Comparison of ENCODE assay signal across 1 cellular context in the genomic region with DNA sequence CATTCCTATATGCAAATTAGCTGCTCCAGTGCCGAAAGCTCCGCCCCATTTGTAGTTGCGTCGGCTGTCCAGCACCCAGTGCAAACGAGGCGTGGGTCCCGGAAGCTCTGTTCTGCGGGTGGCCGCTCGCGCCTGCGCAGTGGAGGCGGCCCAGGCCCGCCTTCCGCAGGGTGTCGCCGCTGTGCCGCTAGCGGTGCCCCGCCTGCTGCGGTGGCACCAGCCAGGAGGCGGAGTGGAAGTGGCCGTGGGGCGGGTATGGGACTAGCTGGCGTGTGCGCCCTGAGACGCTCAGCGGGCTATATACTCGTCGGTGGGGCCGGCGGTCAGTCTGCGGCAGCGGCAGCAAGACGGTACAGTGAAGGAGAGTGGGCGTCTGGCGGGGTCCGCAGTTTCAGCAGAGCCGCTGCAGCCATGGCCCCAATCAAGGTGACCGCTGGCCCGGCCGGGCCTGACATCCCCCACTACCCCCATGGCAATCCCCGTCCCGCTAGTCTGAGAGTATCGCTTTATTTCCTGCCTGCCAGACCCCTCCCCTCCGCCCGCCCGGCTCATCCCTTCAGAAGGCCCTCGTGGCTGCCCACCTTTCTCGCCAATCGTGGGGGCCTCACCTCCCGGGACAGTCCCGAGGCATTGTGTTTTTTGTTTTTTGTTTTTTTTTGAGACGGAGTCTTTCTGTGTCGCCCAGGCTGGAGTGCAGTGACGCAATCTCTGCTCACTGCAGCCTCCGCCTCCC.
TF ChIP-seq lines count a peak whose summit lies in the region.

PRDX5 (plus strand) TSS at position 161 of the 733 bp plus-strand sequence; CDS start at position 256, 95 bp downstream.

TF ChIP-seq in HEK293, 187 proteins besides CTCF, POLR2A, EP300 and RAD21 (continued from another document and continues in another):
- TF ChIP-seq PRDM10 (tag by site-specific recombination; IDR thresholded peaks at IDR 0.05) (peak; percentile 80), ZNF423 (tag by site-specific recombination; IDR thresholded peaks at IDR 0.05) (peak; percentile 35; the same call in 1 of the 2 replicates), ZNF785 (tag by site-specific recombination; IDR thresholded peaks at IDR 0.05) (no peak), ZNF341 (tag by site-specific recombination; IDR thresholded peaks at IDR 0.05; ENCODE audit: low read depth) (peak; percentile 98), WT1 (tag by site-specific recombination; IDR thresholded peaks at IDR 0.05) (no peak), ZNF518A (tag by site-specific recombination; conservative IDR thresholded peaks at IDR 0.05; ENCODE audit: low read depth) (no peak), SP2 (tag by site-specific recombination; IDR thresholded peaks at IDR 0.05) (peak; percentile 82), KLF1 (tag by site-specific recombination; IDR thresholded peaks at IDR 0.05) (peak; percentile 43; the same call in 1 of the 2 replicates), PATZ1 (tag by site-specific recombination; IDR thresholded peaks at IDR 0.05) (peak; percentile 94), ZNF211 (tag by site-specific recombination; IDR thresholded peaks at IDR 0.05; ENCODE audit: low read depth) (no peak), ZNF76 (tag by site-specific recombination; IDR thresholded peaks at IDR 0.05; ENCODE audit: borderline replicate concordance, low read depth) (no peak), ZNF433 (tag by site-specific recombination; IDR thresholded peaks at IDR 0.05; ENCODE audit: low read depth) (no peak), GFI1B (tag by site-specific recombination; IDR thresholded peaks at IDR 0.05) (0 out of 2 replicates have a peak, but pooled peaks have one; percentile 16), HIC1 (tag by site-specific recombination; IDR thresholded peaks at IDR 0.05) (peak; percentile 98), ZNF514 (tag by site-specific recombination; IDR thresholded peaks at IDR 0.05) (no peak), GLI2 (tag by site-specific recombination; IDR thresholded peaks at IDR 0.05; ENCODE audit: borderline replicate concordance, low read depth) (no peak), ZNF561 (tag by site-specific recombination; IDR thresholded peaks at IDR 0.05; ENCODE audit: borderline replicate concordance) (peak; percentile 79; the same call in 1 of the 2 replicates), ZNF48 (tag by site-specific recombination; IDR thresholded peaks at IDR 0.05) (no peak), GLIS2 (tag by site-specific recombination; IDR thresholded peaks at IDR 0.05) (peak; percentile 90), ZSCAN23 (tag by site-specific recombination; IDR thresholded peaks at IDR 0.05) (no peak), ZNF248 (tag by site-specific recombination; IDR thresholded peaks at IDR 0.05) (no peak), ZNF510 (tag by site-specific recombination; IDR thresholded peaks at IDR 0.05; ENCODE audit: insufficient replicate concordance) (no peak), FEZF1 (tag by site-specific recombination; IDR thresholded peaks at IDR 0.05) (no peak), SCRT1 (tag by site-specific recombination; IDR thresholded peaks at IDR 0.05; ENCODE audit: borderline replicate concordance) (no peak), ZBTB20 (tag by site-specific recombination; IDR thresholded peaks at IDR 0.05) (peak; percentile 46; the same call in 1 of the 2 replicates), ZNF2 (tag by site-specific recombination; IDR thresholded peaks at IDR 0.05) (no peak), ZFP37 (tag by site-specific recombination; IDR thresholded peaks at IDR 0.05) (peak; percentile 37; the same call in 1 of the 2 replicates), ZNF335 (tag by site-specific recombination; conservative IDR thresholded peaks at IDR 0.05) (peak; percentile 92), ZNF585B (tag by site-specific recombination; IDR thresholded peaks at IDR 0.05) (no peak), ZNF114 (tag by site-specific recombination; IDR thresholded peaks at IDR 0.05) (no peak), KLF16 (tag by site-specific recombination; IDR thresholded peaks at IDR 0.05) (peak; percentile 57), ZBTB44 (tag by site-specific recombination; IDR thresholded peaks at IDR 0.05) (no peak), ZFP41 (tag by site-specific recombination; IDR thresholded peaks at IDR 0.05; ENCODE audit: borderline replicate concordance) (no peak), ZNF701 (tag by site-specific recombination; IDR thresholded peaks at IDR 0.05) (no peak)
- TF ChIP-seq, protein P1, sequence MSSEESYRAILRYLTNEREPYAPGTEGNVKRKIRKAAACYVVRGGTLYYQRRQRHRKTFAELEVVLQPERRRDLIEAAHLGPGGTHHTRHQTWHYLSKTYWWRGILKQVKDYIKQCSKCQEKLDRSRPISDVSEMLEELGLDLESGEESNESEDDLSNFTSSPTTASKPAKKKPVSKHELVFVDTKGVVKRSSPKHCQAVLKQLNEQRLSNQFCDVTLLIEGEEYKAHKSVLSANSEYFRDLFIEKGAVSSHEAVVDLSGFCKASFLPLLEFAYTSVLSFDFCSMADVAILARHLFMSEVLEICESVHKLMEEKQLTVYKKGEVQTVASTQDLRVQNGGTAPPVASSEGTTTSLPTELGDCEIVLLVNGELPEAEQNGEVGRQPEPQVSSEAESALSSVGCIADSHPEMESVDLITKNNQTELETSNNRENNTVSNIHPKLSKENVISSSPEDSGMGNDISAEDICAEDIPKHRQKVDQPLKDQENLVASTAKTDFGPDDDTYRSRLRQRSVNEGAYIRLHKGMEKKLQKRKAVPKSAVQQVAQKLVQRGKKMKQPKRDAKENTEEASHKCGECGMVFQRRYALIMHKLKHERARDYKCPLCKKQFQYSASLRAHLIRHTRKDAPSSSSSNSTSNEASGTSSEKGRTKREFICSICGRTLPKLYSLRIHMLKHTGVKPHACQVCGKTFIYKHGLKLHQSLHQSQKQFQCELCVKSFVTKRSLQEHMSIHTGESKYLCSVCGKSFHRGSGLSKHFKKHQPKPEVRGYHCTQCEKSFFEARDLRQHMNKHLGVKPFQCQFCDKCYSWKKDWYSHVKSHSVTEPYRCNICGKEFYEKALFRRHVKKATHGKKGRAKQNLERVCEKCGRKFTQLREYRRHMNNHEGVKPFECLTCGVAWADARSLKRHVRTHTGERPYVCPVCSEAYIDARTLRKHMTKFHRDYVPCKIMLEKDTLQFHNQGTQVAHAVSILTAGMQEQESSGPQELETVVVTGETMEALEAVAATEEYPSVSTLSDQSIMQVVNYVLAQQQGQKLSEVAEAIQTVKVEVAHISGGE (tag by site-specific recombination; conservative IDR thresholded peaks at IDR 0.05; ENCODE audit: low read depth), result no peak
- TF ChIP-seq, protein P2, sequence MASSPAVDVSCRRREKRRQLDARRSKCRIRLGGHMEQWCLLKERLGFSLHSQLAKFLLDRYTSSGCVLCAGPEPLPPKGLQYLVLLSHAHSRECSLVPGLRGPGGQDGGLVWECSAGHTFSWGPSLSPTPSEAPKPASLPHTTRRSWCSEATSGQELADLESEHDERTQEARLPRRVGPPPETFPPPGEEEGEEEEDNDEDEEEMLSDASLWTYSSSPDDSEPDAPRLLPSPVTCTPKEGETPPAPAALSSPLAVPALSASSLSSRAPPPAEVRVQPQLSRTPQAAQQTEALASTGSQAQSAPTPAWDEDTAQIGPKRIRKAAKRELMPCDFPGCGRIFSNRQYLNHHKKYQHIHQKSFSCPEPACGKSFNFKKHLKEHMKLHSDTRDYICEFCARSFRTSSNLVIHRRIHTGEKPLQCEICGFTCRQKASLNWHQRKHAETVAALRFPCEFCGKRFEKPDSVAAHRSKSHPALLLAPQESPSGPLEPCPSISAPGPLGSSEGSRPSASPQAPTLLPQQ (tag by site-specific recombination; IDR thresholded peaks at IDR 0.05), result peak; percentile 81
